20 cellular contexts compared by ENCODE assay signal in genomic region chr10:78954701-78955100, GRCh38.
A peak's percentile ranks its signal among the peaks of the same experiment; 100 is the strongest.
DNase-seq lines count a peak whose midpoint lies in the region; ATAC-seq and TF ChIP-seq lines count a peak whose summit lies in the region.
"Had no signal": no experiment of that assay in that cellular context is flagged by ENCODE, and none has a peak within 500 bp of the region (broad histone marks: within the 10 kb centered on the region; RNA-seq: fewer than 3 reads in every experiment).

No MANE protein-coding gene starts in this region.

- no peak overlapping the region for H2BK20ac ChIP-seq in IMR-90 (ENCODE audit: low read depth, low read length)

- no peak overlapping the region for H3K9ac ChIP-seq in IMR-90 (ENCODE audit: low read depth, low read length)
- no peak overlapping the region for H3K9ac ChIP-seq in neural progenitor cell
- H3K9ac ChIP-seq: BLaER1, GM23248 had no signal

- H3F3A ChIP-seq in neural progenitor cell (ENCODE audit: low read depth) = no peaks in the 10 kb centered on the region

- H3K18ac ChIP-seq in IMR-90 (ENCODE audit: low read depth, low read length) = no peak overlapping the region

- no peak overlapping the region for H3K4me3 Mint-ChIP-seq in neural progenitor cell
- H3K4me3 Mint-ChIP-seq: B cell; CD4-positive, CD25-positive, alpha-beta regulatory T cell; CD8-positive, alpha-beta T cell had no signal

- no peak for TF ChIP-seq RAD21 in IMR-90 (IDR thresholded peaks at IDR 0.05; ENCODE audit: low read length)

- no peak overlapping the region for H2BK15ac ChIP-seq in IMR-90 (ENCODE audit: low read depth, low read length)

- H2AK5ac ChIP-seq in IMR-90 (ENCODE audit: low read depth, low read length) = peak overlapping the region; percentile 47; the same call in 1 of the 2 replicates

- no peaks in the 10 kb centered on the region for H4K20me1 ChIP-seq in IMR-90 (ENCODE audit: insufficient read depth, low read length)
- H4K20me1 ChIP-seq in neural progenitor cell (ENCODE audit: low read depth) = no peaks in the 10 kb centered on the region

- WGBS in IMR-90 (ENCODE audit: extremely low coverage in 2 of 2, insufficient read length in 1 of 2), 2 experiments = 89% methylated on average over 3 of the region's 7 CpGs; no CpG with 5 or more reads in 1 of the 2 experiments

- intact Hi-C loops in IMR-90 (cut with micrococcal nuclease) (no loop called here), head of caudate nucleus (cut with DNase I) (no loop called here)

- no peaks in the 10 kb centered on the region for H3K79me2 ChIP-seq in neural progenitor cell (ENCODE audit: low read depth)

- H4K91ac ChIP-seq in IMR-90 (ENCODE audit: insufficient read depth, low read depth, low read length) = no peak overlapping the region

- H3K23ac ChIP-seq in IMR-90 (ENCODE audit: low read depth, low read length) = no peak overlapping the region

- no peak overlapping the region; a peak in 1 of 4 replicates for H4K8ac ChIP-seq in IMR-90 (ENCODE audit: low read depth in 2 of 2, low read length in 2 of 2)

- H2AK9ac ChIP-seq in IMR-90 (replicated peaks; ENCODE audit: low read depth, low read length, poor library complexity) = peak overlapping the region; percentile 59

- H3K56ac ChIP-seq in IMR-90 (ENCODE audit: extremely low read depth, insufficient read depth, low read length) = no peak overlapping the region

- H3K79me1 ChIP-seq in IMR-90 (ENCODE audit: low read depth in 1 of 2, low read length in 2 of 2) = no peaks in the 10 kb centered on the region

- no TSS peak for BruUV-seq in IMR-90 (replicated peaks; lab: Mats Ljungman, UMichigan)

- POLR2A ChIA-PET in IMR-90 (lab: Charles Lee; ENCODE audit: unreplicated experiment) = no interaction called here

- H3K36me3 ChIP-seq in IMR-90 (ENCODE audit: control insufficient read depth, insufficient read depth, low read length) (no peaks in the 10 kb centered on the region), neural progenitor cell (no peaks in the 10 kb centered on the region)
- H3K36me3 ChIP-seq: BLaER1 had no signal

- peaks cover 14% of the 10 kb centered on the region for H3K27me3 Mint-ChIP-seq in neural progenitor cell (ENCODE audit: insufficient read depth, low read depth)

- peaks cover 13% of the 10 kb centered on the region for H3K9me1 ChIP-seq in IMR-90 (ENCODE audit: insufficient read depth, low read length)

- H3K4ac ChIP-seq in IMR-90 (ENCODE audit: low read depth, low read length) = no peak overlapping the region

- H3K4me2 ChIP-seq in IMR-90 (ENCODE audit: low read depth, low read length) (no peak overlapping the region), neural progenitor cell (no peak overlapping the region)

- H2AFZ ChIP-seq in IMR-90 (replicated peaks; ENCODE audit: low read length, poor library complexity) = no peak overlapping the region
- no peak overlapping the region for H2AFZ ChIP-seq in neural progenitor cell (replicated peaks)
- H2AFZ ChIP-seq: GM23248 had no signal

- dilution Hi-C loops in IMR-90 (cut with HindIII; ENCODE audit: low sequenced_read_pairs, unreplicated experiment) = no loop called here

- no peak for TF ChIP-seq POLR2A in IMR-90 (IDR thresholded peaks at IDR 0.05; ENCODE audit: low read depth, low read length)

- no peaks in the 10 kb centered on the region for H3K36me3 Mint-ChIP-seq in neural progenitor cell
- H3K36me3 Mint-ChIP-seq: CD4-positive, CD25-positive, alpha-beta regulatory T cell; CD8-positive, alpha-beta T cell had no signal

- no peak for ATAC-seq in IMR-90 (ENCODE audit: low read depth)
- no peak for ATAC-seq in HG02885 (IDR thresholded peaks at IDR 0.05; ENCODE audit: poor library complexity, unreplicated experiment)
- ATAC-seq: CD8-positive, alpha-beta T cell; GM12878; HCT116 had no signal

- H3K14ac ChIP-seq in IMR-90 (replicated peaks; ENCODE audit: low read depth, low read length) = no peak overlapping the region

- no peak overlapping the region for H3K27ac ChIP-seq in IMR-90 (ENCODE audit: insufficient read depth, low read length)
- no peak overlapping the region for H3K27ac ChIP-seq in neural progenitor cell
- H3K27ac ChIP-seq: BLaER1, C4-2B, GM23248 had no signal

- TF ChIP-seq CTCF in IMR-90 (conservative IDR thresholded peaks at IDR 0.05; ENCODE audit: low read depth, low read length) (no peak), neural progenitor cell (IDR thresholded peaks at IDR 0.05) (no peak)

- H4K5ac ChIP-seq in IMR-90 (ENCODE audit: low read depth, low read length) = no peak overlapping the region

- H3K27ac Mint-ChIP-seq in neural progenitor cell = peak overlapping the region; percentile 67
- H3K27ac Mint-ChIP-seq: B cell; CD4-positive, CD25-positive, alpha-beta regulatory T cell; CD8-positive, alpha-beta T cell had no signal

- no peak overlapping the region for H2BK120ac ChIP-seq in IMR-90 (ENCODE audit: low read depth, low read length)

- H3K9me3 ChIP-seq in IMR-90 (ENCODE audit: control insufficient read depth, insufficient read depth, low read length) (no peaks in the 10 kb centered on the region), neural progenitor cell (ENCODE audit: low read depth) (no peaks in the 10 kb centered on the region)
- H3K9me3 ChIP-seq: BLaER1, Caco-2 had no signal

- peaks cover 5% of the 10 kb centered on the region for H3K9me3 Mint-ChIP-seq in neural progenitor cell
- H3K9me3 Mint-ChIP-seq: CD8-positive, alpha-beta T cell had no signal

- in situ Hi-C loops in IMR-90 (cut with MboI; ENCODE audit: low sequenced_read_pairs) = no loop called here

- no peaks in the 10 kb centered on the region; the same call in 1 of the 2 replicates for H3K27me3 ChIP-seq in IMR-90 (ENCODE audit: control insufficient read depth, insufficient read depth, low read length)
- H3K27me3 ChIP-seq in neural progenitor cell = no peaks in the 10 kb centered on the region

- H3K4me3 ChIP-seq in IMR-90 (ENCODE audit: insufficient read depth, low read depth, low read length) (no peak overlapping the region), neural progenitor cell (no peak overlapping the region)
- H3K4me3 ChIP-seq: BLaER1, GM12878, GM23248 had no signal

- CTCF ChIA-PET in IMR-90 (lab: Yijun Ruan, JAX) = no interaction called here

- no peak for DNase-seq in IMR-90
- DNase-seq in amniotic epithelial cell (ENCODE audit: low read depth) = peak; percentile 39
- no peak for DNase-seq in neural progenitor cell (ENCODE audit: low spot score)
- no peak for DNase-seq in AG08396 (ENCODE audit: low spot score)
- no peak for DNase-seq in head of caudate nucleus
- DNase-seq: Caco-2; CD4-positive, CD25-positive, alpha-beta regulatory T cell; CD8-positive, alpha-beta T cell; DMS153; DND-41; EL; GDM1; GM23248; H7 had no signal

- H3K4me1 Mint-ChIP-seq in neural progenitor cell = peaks cover 24% of the 10 kb centered on the region
- H3K4me1 Mint-ChIP-seq: B cell had no signal

- no peak overlapping the region for H2BK5ac ChIP-seq in IMR-90 (ENCODE audit: low read depth, low read length, poor library complexity, severe bottlenecking)

- H3K4me1 ChIP-seq in IMR-90 (ENCODE audit: control insufficient read depth, insufficient read depth, low read length) = peaks cover 10% of the 10 kb centered on the region; the same call in 1 of the 2 replicates
- H3K4me1 ChIP-seq in neural progenitor cell = peaks cover 4% of the 10 kb centered on the region
- H3K4me1 ChIP-seq: Caco-2 had no signal

TF ChIP-seq in IMR-90, 13 proteins besides CTCF, POLR2A, EP300 and RAD21:
- TF ChIP-seq USF2 (IDR thresholded peaks at IDR 0.05; ENCODE audit: low read depth, low read length) (no peak), FOS (IDR thresholded peaks at IDR 0.05; ENCODE audit: low read depth, low read length) (no peak), MAZ (IDR thresholded peaks at IDR 0.05; ENCODE audit: borderline replicate concordance, low read depth, low read length) (no peak), RFX5 (IDR thresholded peaks at IDR 0.05; ENCODE audit: low read depth, low read length) (no peak), SMC3 (IDR thresholded peaks at IDR 0.05; ENCODE audit: low read depth, low read length) (no peak), MXI1 (IDR thresholded peaks at IDR 0.05; ENCODE audit: borderline replicate concordance, low read depth, low read length) (no peak), MAFK (IDR thresholded peaks at IDR 0.05; ENCODE audit: low read depth, low read length) (no peak), BHLHE40 (IDR thresholded peaks at IDR 0.05; ENCODE audit: low read depth, low read length) (no peak), CEBPB (IDR thresholded peaks at IDR 0.05; ENCODE audit: low read depth, low read length) (no peak), ELK1 (IDR thresholded peaks at IDR 0.05; ENCODE audit: borderline replicate concordance, low read depth, low read length) (no peak), NFE2L2 (IDR thresholded peaks at IDR 0.05; ENCODE audit: low read depth, low read length) (no peak)
